In genomic region chrX:115226929-115227328, GRCh38 we compare ENCODE assay signal across 9 cellular contexts. TPM values are rescaled to one million over a fixed set of nuclear protein-coding genes. Genes with fewer than 3 reads are reported as not detected.
DNase-seq lines count a peak whose midpoint lies in the region; ATAC-seq and TF ChIP-seq lines count a peak whose summit lies in the region.
"Had no signal": no experiment of that assay in that cellular context is flagged by ENCODE, and none has a peak within 500 bp of the region (broad histone marks: within the 10 kb centered on the region; RNA-seq: fewer than 3 reads in every experiment).

No MANE protein-coding gene starts in this region.

- H2AFZ ChIP-seq in KMS-11 (ENCODE audit: low read depth), result no peak overlapping the region

- no peaks in the 10 kb centered on the region for H3K36me3 Mint-ChIP-seq in CD4-positive, alpha-beta memory T cell

- no peak overlapping the region for H3K9ac ChIP-seq in KMS-11

- TF ChIP-seq CTCF in KMS-11 (conservative IDR thresholded peaks at IDR 0.05; ENCODE audit: low read depth, low read length) (peak; percentile 57), WI38 (IDR thresholded peaks at IDR 0.05; ENCODE audit: low read depth, low read length) (peak; percentile 30), right lobe of liver (IDR thresholded peaks at IDR 0.05) (peak; percentile 22 to 45 (median 36))

- no peaks in the 10 kb centered on the region for H4K20me1 ChIP-seq in KMS-11 (ENCODE audit: insufficient read depth)

- TF ChIP-seq POLR2A in right lobe of liver (IDR thresholded peaks at IDR 0.05), result no peak

- POLR2A ChIA-PET in CD4-positive, alpha-beta memory T cell (lab: Charles Lee; ENCODE audit: partially characterized antibody), result no interaction called here

- H3K27me3 ChIP-seq in KMS-11 (ENCODE audit: insufficient read depth, low read depth) (no peaks in the 10 kb centered on the region), right lobe of liver (peaks cover 0 to 2% of the 10 kb centered on the region in 2 donors)
- no peaks in the 10 kb centered on the region for H3K27me3 ChIP-seq in CD4-positive, alpha-beta memory T cell (ENCODE audit: insufficient read depth, low read length)

- WGBS in right lobe of liver (ENCODE audit: insufficient coverage, low coverage, low lambda C conversion rate, missing lambda C conversion rate), result 0% methylated on average over 1 of the region's 1 CpG

- no peaks in the 10 kb centered on the region for H3K36me3 ChIP-seq in KMS-11 (ENCODE audit: insufficient read depth)
- no peaks in the 10 kb centered on the region for H3K36me3 ChIP-seq in right lobe of liver
- H3K36me3 ChIP-seq in CD4-positive, alpha-beta memory T cell (ENCODE audit: insufficient read depth, low read length), result no peaks in the 10 kb centered on the region

- no peaks in the 10 kb centered on the region for H3K4me1 Mint-ChIP-seq in CD4-positive, alpha-beta memory T cell

- no peaks in the 10 kb centered on the region for H3K9me3 Mint-ChIP-seq in CD4-positive, alpha-beta memory T cell

- DNase-seq in ELF-1 (ENCODE audit: low read depth, low spot score), result peak; percentile 64
- DNase-seq in right lobe of liver, result no peak
- DNase-seq in kidney glomerular epithelial cell (lab: John Stamatoyannopoulos, UW), result no peak
- no peak for DNase-seq in CD4-positive, alpha-beta memory T cell
- no peak for DNase-seq in 8988T
- no peak for DNase-seq in central memory CD4-positive, alpha-beta T cell

- ATAC-seq in right lobe of liver, result peak; percentile 47 to 82 (median 70)

- CTCF ChIA-PET in CD4-positive, alpha-beta memory T cell (lab: Charles Lee; ENCODE audit: partially characterized antibody), result no interaction called here

- no peaks in the 10 kb centered on the region for H3K9me3 ChIP-seq in right lobe of liver
- H3K9me3 ChIP-seq in CD4-positive, alpha-beta memory T cell (ENCODE audit: control insufficient read depth in 1 of 2, low read length in 2 of 2), result no peaks in the 10 kb centered on the region

- H3K4me2 ChIP-seq in KMS-11, result no peak overlapping the region

- H3K27ac Mint-ChIP-seq in CD4-positive, alpha-beta memory T cell, result no peak overlapping the region

- no peak overlapping the region for H3K4me3 Mint-ChIP-seq in CD4-positive, alpha-beta memory T cell

- H3K27ac ChIP-seq in KMS-11 (no peak overlapping the region), right lobe of liver (no peak overlapping the region)
- H3K27ac ChIP-seq in CD4-positive, alpha-beta memory T cell (ENCODE audit: low read depth, low read length), result no peak overlapping the region

- intact Hi-C loops in right lobe of liver (cut with DNase I), result no loop called here
- intact Hi-C loops in CD4-positive, alpha-beta memory T cell (cut with micrococcal nuclease), result no loop called here

- H3K79me2 ChIP-seq in KMS-11 (ENCODE audit: insufficient read depth, low read depth), result no peaks in the 10 kb centered on the region

- H3K27me3 Mint-ChIP-seq in CD4-positive, alpha-beta memory T cell, result no peaks in the 10 kb centered on the region

- H3K4me3 ChIP-seq in KMS-11 (IDR thresholded peaks at IDR 0.05; ENCODE audit: insufficient read depth, low read depth, low read length) (no peak overlapping the region), WI38 (ENCODE audit: low read depth, low read length) (no peak overlapping the region), right lobe of liver (no peak overlapping the region)
- H3K4me3 ChIP-seq in CD4-positive, alpha-beta memory T cell (ENCODE audit: low read length in 2 of 2), result no peak overlapping the region

- H3K4me1 ChIP-seq in KMS-11 (ENCODE audit: low read depth, poor library complexity, severe bottlenecking) (no peaks in the 10 kb centered on the region), right lobe of liver (no peaks in the 10 kb centered on the region)
- H3K4me1 ChIP-seq in CD4-positive, alpha-beta memory T cell (ENCODE audit: insufficient read depth, low read length), result no peaks in the 10 kb centered on the region

RNA-seq across cellular contexts. Expression of gene LRCH2, which starts 7.0 kb away (rescaled TPM):
- under 1 TPM; 0.07 to 0.23 (median 0.12) TPM for total RNA-seq in right lobe of liver
- total RNA-seq in CD4-positive, alpha-beta memory T cell, result not detected
- not detected for polyA plus RNA-seq in CD4-positive, alpha-beta memory T cell
- total RNA-seq: mononuclear cell had no signal

RNA-seq across cellular contexts. Expression of gene RBMXL3, which starts 37.7 kb away (rescaled TPM):
- not detected for total RNA-seq in right lobe of liver
- total RNA-seq in CD4-positive, alpha-beta memory T cell, result not detected
- not detected for polyA plus RNA-seq in CD4-positive, alpha-beta memory T cell
- total RNA-seq: mononuclear cell had no signal
